27 cellular contexts compared by ENCODE assay signal in the genomic region with DNA sequence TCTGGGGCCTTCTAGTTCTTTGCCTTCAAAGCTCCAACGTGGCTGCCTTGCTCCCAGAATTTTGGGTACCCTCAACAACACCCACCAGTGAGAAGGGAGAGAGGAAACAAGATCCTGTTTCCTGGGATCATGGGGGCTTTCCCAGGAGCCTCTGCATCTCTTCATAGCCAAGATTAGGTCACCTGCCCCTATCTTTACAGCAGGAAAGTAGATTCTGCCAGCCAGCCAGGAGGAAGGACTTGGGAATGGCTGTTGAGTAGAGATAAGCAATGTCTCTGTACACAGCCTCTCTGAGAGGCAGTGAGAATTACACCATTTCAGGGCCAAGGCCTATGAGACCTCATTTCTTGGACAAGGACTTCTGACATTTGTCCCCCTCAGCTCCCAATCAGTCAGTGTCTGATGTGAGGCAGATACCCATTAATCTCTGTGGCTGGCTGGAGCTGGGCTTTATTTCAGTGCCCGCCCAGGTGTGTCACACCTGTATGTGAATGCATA. TPM values are rescaled to one million over a fixed set of nuclear protein-coding genes. Genes with fewer than 3 reads are reported as not detected.
DNase-seq lines count a peak whose midpoint lies in the region; TF ChIP-seq lines count a peak whose summit lies in the region.
"Had no signal": no experiment of that assay in that cellular context is flagged by ENCODE, and none has a peak within 500 bp of the region (broad histone marks: within the 10 kb centered on the region; RNA-seq: fewer than 3 reads in every experiment).

No MANE protein-coding gene starts in this region.

- H3K79me1 ChIP-seq in neuronal stem cell (ENCODE audit: low read depth, low read length): peaks cover 1% of the 10 kb centered on the region

- no peak overlapping the region for H3K4me3 ChIP-seq in neuronal stem cell (ENCODE audit: low read length in 2 of 2)
- H3K4me3 ChIP-seq: dorsolateral prefrontal cortex, smooth muscle cell had no signal

- H2BK15ac ChIP-seq in neuronal stem cell (ENCODE audit: low read length): no peak overlapping the region

- H3K23ac ChIP-seq in neuronal stem cell (ENCODE audit: low read depth, low read length, poor library complexity): no peak overlapping the region

- no CpG with 5 or more reads among the region's 2 CpGs for WGBS in neuronal stem cell (ENCODE audit: extremely low coverage in 2 of 2, insufficient read length in 2 of 2, insufficient replicate concordance in 1 of 2), 2 donors

- H3K27me3 Mint-ChIP-seq in CD14-positive monocyte (ENCODE audit: low read depth in 3 of 3): peaks cover 2 to 6% (median 2%) of the 10 kb centered on the region in 3 donors
- no peaks in the 10 kb centered on the region for H3K27me3 Mint-ChIP-seq in activated CD4-positive, alpha-beta T cell treated with anti-CD3 and anti-CD28 coated beads, Interleukin-2, amount 10 ng/mL, durations not matched to agents 24 days and 14 days
- H3K27me3 Mint-ChIP-seq: activated naive CD4-positive, alpha-beta T cell treated with anti-CD3 and anti-CD28 coated beads, Interleukin-2, amount 10 ng/mL, durations not matched to agents 7 days and 5 days had no signal

- H2BK12ac ChIP-seq in neuronal stem cell (ENCODE audit: low read length): no peak overlapping the region

- no peak for DNase-seq in CD14-positive monocyte (ENCODE audit: low spot score)
- DNase-seq in OCI-M2 (lab: John Stamatoyannopoulos, UW; ENCODE audit: unreplicated experiment): peak; percentile 21
- no peak for DNase-seq in epithelial cell of prostate (ENCODE audit: low read depth, low spot score)
- no peak for DNase-seq in neuronal stem cell (ENCODE audit: low spot score)
- DNase-seq in NCI-H2107 treated with DMSO at 0.1 percent for 48 hours (lab: John Stamatoyannopoulos, UW; ENCODE audit: unreplicated experiment): no peak
- no peak for DNase-seq in activated CD4-positive, alpha-beta T cell treated with anti-CD3 and anti-CD28 coated beads, Interleukin-2, amount 10 ng/mL, durations not matched to agents 24 days and 14 days
- DNase-seq in NCI-H187 (lab: John Stamatoyannopoulos, UW): no peak
- no peak for DNase-seq in hypothalamus (lab: John Stamatoyannopoulos, UW)
- DNase-seq: activated CD4-positive, alpha-beta T cell treated with anti-CD3 and anti-CD28 coated beads for 1 hour; activated naive CD4-positive, alpha-beta T cell treated with anti-CD3 and anti-CD28 coated beads, Interleukin-2, amount 10 ng/mL, durations not matched to agents 7 days and 5 days; activated T-cell treated with anti-CD3 and anti-CD28 coated beads, Interleukin-2, amount 50 U/mL, for 48 hours; amygdala; caudate nucleus; dorsolateral prefrontal cortex; foreskin keratinocyte; H7; hippocampal formation; NCI-H1436 treated with DMSO at 0.1 percent for 48 hours; NCI-H2171 treated with DMSO at 0.1 percent for 48 hours; NCI-H526 treated with DMSO at 0.1 percent for 48 hours; occipital lobe; Right ventricle myocardium superior; stimulated activated CD4-positive, alpha-beta T cell treated with anti-CD3 and anti-CD28 coated beads, Interleukin-4, amount 100 ng/mL, for 24 hours; T1000 had no signal

- no peaks in the 10 kb centered on the region for H3K27me3 ChIP-seq in neuronal stem cell (ENCODE audit: control insufficient read depth in 3 of 3, insufficient read depth in 3 of 3, low read depth in 1 of 3, low read length in 3 of 3)
- H3K27me3 ChIP-seq: dorsolateral prefrontal cortex, foreskin keratinocyte had no signal

- H3K18ac ChIP-seq in neuronal stem cell (ENCODE audit: low read length): no peak overlapping the region

- H3K9me3 ChIP-seq in neuronal stem cell (replicated peaks in 1 of 2; ENCODE audit: control insufficient read depth in 2 of 2, insufficient read depth in 1 of 2, low read depth in 1 of 2, low read length in 2 of 2): no peaks in the 10 kb centered on the region

- H2AK5ac ChIP-seq in neuronal stem cell (ENCODE audit: low read depth, low read length): no peak overlapping the region

- no peaks in the 10 kb centered on the region for H3K36me3 ChIP-seq in neuronal stem cell (replicated peaks in 1 of 2; ENCODE audit: control insufficient read depth in 2 of 2, insufficient read depth in 2 of 2, low read length in 2 of 2)

- H2BK5ac ChIP-seq in neuronal stem cell (ENCODE audit: low read length): no peak overlapping the region

- peaks cover 0 to 4% (median 0%) of the 10 kb centered on the region in 7 donors for H3K9me3 Mint-ChIP-seq in CD14-positive monocyte
- no peaks in the 10 kb centered on the region for H3K9me3 Mint-ChIP-seq in activated CD4-positive, alpha-beta T cell treated with anti-CD3 and anti-CD28 coated beads, Interleukin-2, amount 10 ng/mL, durations not matched to agents 24 days and 14 days
- H3K9me3 Mint-ChIP-seq: activated naive CD4-positive, alpha-beta T cell treated with anti-CD3 and anti-CD28 coated beads, Interleukin-2, amount 10 ng/mL, durations not matched to agents 7 days and 5 days had no signal

- peak overlapping the region; percentile 99 to 100 (median 99) for H3K27ac Mint-ChIP-seq in CD14-positive monocyte
- H3K27ac Mint-ChIP-seq in activated CD4-positive, alpha-beta T cell treated with anti-CD3 and anti-CD28 coated beads, Interleukin-2, amount 10 ng/mL, durations not matched to agents 24 days and 14 days: no peak overlapping the region
- H3K27ac Mint-ChIP-seq: activated naive CD4-positive, alpha-beta T cell treated with anti-CD3 and anti-CD28 coated beads, Interleukin-2, amount 10 ng/mL, durations not matched to agents 7 days and 5 days had no signal

- peaks cover 86% of the 10 kb centered on the region for H3K4me1 Mint-ChIP-seq in CD14-positive monocyte
- H3K4me1 Mint-ChIP-seq in activated CD4-positive, alpha-beta T cell treated with anti-CD3 and anti-CD28 coated beads, Interleukin-2, amount 10 ng/mL, durations not matched to agents 24 days and 14 days: peaks cover 17% of the 10 kb centered on the region

- no peak overlapping the region for H4K8ac ChIP-seq in neuronal stem cell (ENCODE audit: low read depth, low read length)

- intact Hi-C loops in CD14-positive monocyte (cut with micrococcal nuclease): no loop called here
- intact Hi-C loops in activated CD4-positive, alpha-beta T cell treated with anti-CD3 and anti-CD28 coated beads, Interleukin-2, amount 10 ng/mL, durations not matched to agents 24 days and 14 days (cut with micrococcal nuclease): loop anchor here (10.0 kb wide), 1 partner anchor 185 kb away; the partner anchor contains the start of gene CCDC71

- H2AFZ ChIP-seq in neuronal stem cell (ENCODE audit: low read length): no peak overlapping the region

- H3K14ac ChIP-seq in neuronal stem cell (ENCODE audit: low read length): no peak overlapping the region

- H3K27ac ChIP-seq in epithelial cell of prostate: peak overlapping the region; percentile 92
- no peak overlapping the region for H3K27ac ChIP-seq in neuronal stem cell (replicated peaks; ENCODE audit: low read length)
- H3K27ac ChIP-seq: C4-2B, foreskin keratinocyte had no signal

- H3K4me3 Mint-ChIP-seq in CD14-positive monocyte: no peak overlapping the region
- no peak overlapping the region for H3K4me3 Mint-ChIP-seq in activated CD4-positive, alpha-beta T cell treated with anti-CD3 and anti-CD28 coated beads, Interleukin-2, amount 10 ng/mL, durations not matched to agents 24 days and 14 days
- H3K4me3 Mint-ChIP-seq: activated naive CD4-positive, alpha-beta T cell treated with anti-CD3 and anti-CD28 coated beads, Interleukin-2, amount 10 ng/mL, durations not matched to agents 7 days and 5 days had no signal

- H3K4ac ChIP-seq in neuronal stem cell (ENCODE audit: low read length): no peak overlapping the region

- peak overlapping the region; percentile 16 for H3K9ac ChIP-seq in neuronal stem cell (ENCODE audit: low read depth, low read length, poor library complexity)
- H3K9ac ChIP-seq: KMS-11 had no signal

- H3K4me2 ChIP-seq in neuronal stem cell (ENCODE audit: insufficient read depth, low read length, poor library complexity, severe bottlenecking): no peak overlapping the region
- H3K4me2 ChIP-seq: KMS-11, smooth muscle cell had no signal

- TF ChIP-seq CTCF in CD14-positive monocyte (IDR thresholded peaks at IDR 0.05): no peak

- peaks cover 1 to 5% of the 10 kb centered on the region in 2 donors for H3K36me3 Mint-ChIP-seq in CD14-positive monocyte
- peaks cover 3% of the 10 kb centered on the region for H3K36me3 Mint-ChIP-seq in activated CD4-positive, alpha-beta T cell treated with anti-CD3 and anti-CD28 coated beads, Interleukin-2, amount 10 ng/mL, durations not matched to agents 24 days and 14 days (ENCODE audit: low read depth)

- peaks cover 3 to 7% of the 10 kb centered on the region in 2 donors for H3K4me1 ChIP-seq in neuronal stem cell (ENCODE audit: control insufficient read depth in 2 of 2, insufficient read depth in 1 of 2, low read depth in 1 of 2, low read length in 2 of 2)

- H2BK120ac ChIP-seq in neuronal stem cell (ENCODE audit: low read depth, low read length): no peak overlapping the region

- no peak overlapping the region for H4K91ac ChIP-seq in neuronal stem cell (ENCODE audit: low read depth, low read length, poor library complexity)

RNA-seq across cellular contexts. Expression of gene GPX1, which starts 8.5 kb away (rescaled TPM):
- 1,000 to 10,000 TPM; 1,394 to 2,105 TPM for polyA plus RNA-seq in CD14-positive monocyte
- 175 TPM for polyA plus RNA-seq in neuronal stem cell (2013, experiment 1 of 2)
- polyA plus RNA-seq in neuronal stem cell (2013, experiment 2 of 2): 169 TPM
- 190 and 200 TPM in 2 replicates for total RNA-seq in activated CD4-positive, alpha-beta T cell treated with anti-CD3 and anti-CD28 coated beads, Interleukin-2, amount 10 ng/mL, durations not matched to agents 24 days and 14 days

RNA-seq across cellular contexts. Expression of gene USP4, which starts 9.8 kb away (rescaled TPM):
- polyA plus RNA-seq in CD14-positive monocyte: 10 to 100 TPM; 68.6 to 78.9 TPM
- 29.8 TPM for polyA plus RNA-seq in neuronal stem cell (2013, experiment 1 of 2)
- 30.3 TPM for polyA plus RNA-seq in neuronal stem cell (2013, experiment 2 of 2)
- total RNA-seq in activated CD4-positive, alpha-beta T cell treated with anti-CD3 and anti-CD28 coated beads, Interleukin-2, amount 10 ng/mL, durations not matched to agents 24 days and 14 days: 94.0 and 96.9 TPM in 2 replicates
